1 cellular context compared by ENCODE assay signal in the genomic region with DNA sequence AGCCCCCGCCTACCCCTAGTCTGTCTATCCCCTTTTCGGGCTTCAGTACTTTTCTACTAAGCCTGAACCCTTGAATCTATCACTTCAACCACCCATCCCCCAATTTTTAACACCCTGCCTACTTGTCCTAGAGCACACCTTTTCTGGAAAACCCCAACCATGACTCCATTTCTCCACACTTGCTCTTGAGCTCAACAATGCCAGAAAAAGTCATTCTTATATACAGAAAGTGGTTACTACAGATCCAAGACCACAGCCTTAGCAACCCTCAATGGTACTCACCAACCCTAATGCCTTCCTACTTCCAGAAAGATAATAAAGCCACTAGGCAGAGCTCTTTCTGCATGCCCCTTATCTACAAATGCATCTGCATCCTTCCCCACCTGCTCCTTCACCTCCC.
TF ChIP-seq lines count a peak whose summit lies in the region.

No MANE protein-coding gene starts in this region.

TF ChIP-seq in HepG2, 621 proteins besides CTCF, POLR2A, EP300 and RAD21:
- no peak for TF ChIP-seq SOX6 (IDR thresholded peaks at IDR 0.05)
- TF ChIP-seq SOX6 (CRISPR knock-in tag; IDR thresholded peaks at IDR 0.05) = no peak
- TF ChIP-seq NAIF1 (CRISPR knock-in tag; IDR thresholded peaks at IDR 0.05; ENCODE audit: borderline replicate concordance) = no peak
- no peak for TF ChIP-seq HMG20B (CRISPR knock-in tag; conservative IDR thresholded peaks at IDR 0.05)
- no peak for TF ChIP-seq ZNF362 (CRISPR knock-in tag; IDR thresholded peaks at IDR 0.05; ENCODE audit: borderline replicate concordance)
- no peak for TF ChIP-seq ZNF782 (CRISPR knock-in tag; IDR thresholded peaks at IDR 0.05; ENCODE audit: borderline replicate concordance)
- TF ChIP-seq ETV5 (CRISPR knock-in tag; IDR thresholded peaks at IDR 0.05; ENCODE audit: borderline replicate concordance) = no peak
- no peak for TF ChIP-seq ZFP1 (CRISPR knock-in tag; IDR thresholded peaks at IDR 0.05)
- no peak for TF ChIP-seq ARID4A (CRISPR knock-in tag; IDR thresholded peaks at IDR 0.05; ENCODE audit: borderline replicate concordance)
- no peak for TF ChIP-seq MXD3 (CRISPR knock-in tag; IDR thresholded peaks at IDR 0.05)
- no peak for TF ChIP-seq ELF4 (CRISPR knock-in tag; IDR thresholded peaks at IDR 0.05; ENCODE audit: borderline replicate concordance)
